In the genomic region with DNA sequence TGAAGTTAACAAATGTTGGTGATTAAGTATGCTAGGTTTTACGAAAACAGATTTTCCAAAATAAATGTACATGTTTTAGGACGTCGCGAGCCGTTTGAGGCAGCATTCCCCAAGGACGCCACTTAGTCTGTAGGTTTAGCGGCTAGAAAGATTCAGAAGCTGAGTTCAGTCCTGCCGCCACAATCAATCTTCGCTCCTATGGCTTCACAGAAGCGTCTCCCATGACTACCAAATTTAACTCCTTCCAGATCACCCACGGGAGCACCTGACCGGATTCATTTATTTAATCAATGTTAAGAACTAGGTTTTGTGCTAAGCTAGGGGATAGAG, we compare ENCODE assay signal across 8 cellular contexts. TPM values are rescaled to one million over a fixed set of nuclear protein-coding genes. Genes with fewer than 3 reads are reported as not detected.
DNase-seq lines count a peak whose midpoint lies in the region; ATAC-seq lines count a peak whose summit lies in the region.

No MANE protein-coding gene starts in this region.

- H3K4me3 ChIP-seq in iPS-18a (ENCODE audit: low read length) (peak overlapping the region; percentile 86), skin epidermis (peak overlapping the region; percentile 74 to 98 (median 90))

- H3K4me1 Mint-ChIP-seq in activated T-cell treated with anti-CD3 and anti-CD28 coated beads, Interleukin-2, amount 50 U/mL, for 72 hours (ENCODE audit: low read depth), result peaks cover 29% of the 10 kb centered on the region

- H3K4me3 Mint-ChIP-seq in activated T-cell treated with anti-CD3 and anti-CD28 coated beads, Interleukin-2, amount 50 U/mL, for 72 hours, result peak overlapping the region; percentile 93 to 96

- no peaks in the 10 kb centered on the region for H3K27me3 ChIP-seq in iPS-18a (ENCODE audit: control insufficient read depth, insufficient read depth, low read length)

- H3K36me3 Mint-ChIP-seq in activated T-cell treated with anti-CD3 and anti-CD28 coated beads, Interleukin-2, amount 50 U/mL, for 72 hours (ENCODE audit: insufficient read depth in 2 of 2), result peaks cover 2 to 10% of the 10 kb centered on the region in 2 donors

- no peak for ATAC-seq in activated T-cell treated with anti-CD3 and anti-CD28 coated beads, Interleukin-2, amount 50 U/mL, for 72 hours (replicated peaks in 1 of 2)
- no peak for ATAC-seq in GM19452 (IDR thresholded peaks at IDR 0.05; ENCODE audit: unreplicated experiment)

- no peak overlapping the region for H3K27ac ChIP-seq in iPS-18a (ENCODE audit: low read length)
- peak overlapping the region; percentile 72 to 98 (median 95) for H3K27ac ChIP-seq in skin epidermis

- H3K9me3 ChIP-seq in iPS-18a (ENCODE audit: control insufficient read depth, low read depth, low read length), result no peaks in the 10 kb centered on the region

- no peaks in the 10 kb centered on the region for H3K27me3 Mint-ChIP-seq in activated T-cell treated with anti-CD3 and anti-CD28 coated beads, Interleukin-2, amount 50 U/mL, for 72 hours (ENCODE audit: low read depth)

- H3K36me3 ChIP-seq in iPS-18a (ENCODE audit: control insufficient read depth, low read depth, low read length), result peaks cover 11% of the 10 kb centered on the region

- H3K27ac Mint-ChIP-seq in activated T-cell treated with anti-CD3 and anti-CD28 coated beads, Interleukin-2, amount 50 U/mL, for 72 hours, result peak overlapping the region; percentile 98

- H3K4me1 ChIP-seq in iPS-18a (ENCODE audit: control insufficient read depth, low read depth, low read length), result peaks cover 12% of the 10 kb centered on the region

- H3K9me3 Mint-ChIP-seq in activated T-cell treated with anti-CD3 and anti-CD28 coated beads, Interleukin-2, amount 50 U/mL, for 72 hours, result no peaks in the 10 kb centered on the region

- no peak for DNase-seq in activated T-cell treated with anti-CD3 and anti-CD28 coated beads, Interleukin-2, amount 50 U/mL, for 72 hours
- no peak for DNase-seq in activated T-cell treated with anti-CD3 and anti-CD28 coated beads for 4 hours
- peak; percentile 20 for DNase-seq in NCI-H2081 treated with DMSO at 0.1 percent for 48 hours (lab: John Stamatoyannopoulos, UW)
- peak in 33 of 58 donors; percentile 7 to 73 (median 41) for DNase-seq in anterior cingulate cortex (lab: John Stamatoyannopoulos, UW)
- DNase-seq in activated effector memory CD4-positive, alpha-beta T cell treated with anti-CD3 and anti-CD28 coated beads, Interleukin-2, amount 50 U/mL, for 16 hours, result no peak

- H3K9ac ChIP-seq in iPS-18a (ENCODE audit: low read length), result peak overlapping the region; percentile 81

RNA-seq across cellular contexts. Expression of a gene that starts 0.8 kb away (rescaled TPM):
- 10 to 100 TPM; 29.8 to 29.9 TPM for total RNA-seq in activated T-cell treated with anti-CD3 and anti-CD28 coated beads, Interleukin-2, amount 50 U/mL, for 72 hours

RNA-seq across cellular contexts. Expression of a gene that starts 43.9 kb away (rescaled TPM):
- total RNA-seq in activated T-cell treated with anti-CD3 and anti-CD28 coated beads, Interleukin-2, amount 50 U/mL, for 72 hours, result not detected

Comparison
In these comparisons a context has a peak if more than half of its experiments do, and no peak if none do; other contexts are left out.
1. DNase-seq: peak in NCI-H2081 treated with DMSO at 0.1 percent for 48 hours (single experiment) and anterior cingulate cortex (33 of 58); none in activated T-cell treated with anti-CD3 and anti-CD28 coated beads, Interleukin-2, amount 50 U/mL, for 72 hours (0 of 2), activated T-cell treated with anti-CD3 and anti-CD28 coated beads for 4 hours (single experiment) and activated effector memory CD4-positive, alpha-beta T cell treated with anti-CD3 and anti-CD28 coated beads, Interleukin-2, amount 50 U/mL, for 16 hours (single experiment).